In genomic region chr6:163333038-163333437, GRCh38 we compare ENCODE assay signal across 25 cellular contexts.
"Had no signal": no experiment of that assay in that cellular context is flagged by ENCODE, and none has a peak within 500 bp of the region (broad histone marks: within the 10 kb centered on the region; RNA-seq: fewer than 3 reads in every experiment).

No MANE protein-coding gene starts in this region.

- H3K27me3 ChIP-seq: esophagus squamous epithelium, right atrium auricular region, upper lobe of left lung had no signal

- H3K36me3 Mint-ChIP-seq: brain, mesothelial cell of epicardium had no signal

- DNase-seq: activated CD4-positive, alpha-beta memory T cell treated with anti-CD3 and anti-CD28 coated beads, Interleukin-2, amount 10 ng/mL, durations not matched to agents 7 days and 5 days; activated CD4-positive, alpha-beta T cell treated with anti-CD3 and anti-CD28 coated beads, Interleukin-2, amount 10 ng/mL, durations not matched to agents 24 days and 14 days; activated CD4-positive, CD25-positive, alpha-beta regulatory T cell treated with anti-CD3 and anti-CD28 coated beads, Interleukin-2, amount 50 U/mL, for 72 hours; activated CD8-positive, alpha-beta memory T cell treated with anti-CD3 and anti-CD28 coated beads, Interleukin-2, amount 50 U/mL, for 48 hours; activated gamma-delta T cell; activated naive CD4-positive, alpha-beta T cell treated with anti-CD3 and anti-CD28 coated beads, Interleukin-2, amount 50 U/mL, for 16 hours; activated T-cell treated with anti-CD3 and anti-CD28 coated beads, Interleukin-2, amount 50 U/mL, for 24 hours; amniotic stem cell; effector CD4-positive, alpha-beta T cell; esophagus squamous epithelium; glutamatergic neuron; left colon; naive B cell; nucleus accumbens; spleen; stimulated activated CD4-positive, alpha-beta T cell treated with anti-CD3 and anti-CD28 coated beads, Interleukin-2, amount 100 ng/mL, for 48 hours; stimulated activated naive CD4-positive, alpha-beta T cell treated with Interleukin-2 at 50 U/mL for 16 hours; T-helper 2 cell; upper lobe of left lung had no signal

- H3K9ac ChIP-seq: parathyroid adenoma had no signal

- H3K27me3 Mint-ChIP-seq: activated CD4-positive, alpha-beta memory T cell treated with anti-CD3 and anti-CD28 coated beads, Interleukin-2, amount 10 ng/mL, durations not matched to agents 7 days and 5 days had no signal

- H3K27ac ChIP-seq: epithelial cell of prostate, esophagus squamous epithelium, parathyroid adenoma, right atrium auricular region had no signal

- H3K4me3 ChIP-seq: esophagus squamous epithelium, right atrium auricular region, spleen, upper lobe of left lung had no signal

- H3K36me3 ChIP-seq: esophagus squamous epithelium, right atrium auricular region, spleen, upper lobe of left lung had no signal

- H3K27ac Mint-ChIP-seq: activated CD4-positive, alpha-beta memory T cell treated with anti-CD3 and anti-CD28 coated beads, Interleukin-2, amount 10 ng/mL, durations not matched to agents 7 days and 5 days; activated CD4-positive, alpha-beta T cell treated with anti-CD3 and anti-CD28 coated beads, Interleukin-2, amount 10 ng/mL, durations not matched to agents 24 days and 14 days; activated T-cell treated with anti-CD3 and anti-CD28 coated beads, Interleukin-2, amount 50 U/mL, for 24 hours; dendritic cell treated with granulocyte-macrophage colony-stimulating factor and Interleukin-4, amounts not matched to agents 40 ng/mL and 50 ng/mL, for 4 days; mesothelial cell of epicardium; naive B cell had no signal

- H3K4me1 Mint-ChIP-seq: activated CD4-positive, alpha-beta memory T cell treated with anti-CD3 and anti-CD28 coated beads, Interleukin-2, amount 10 ng/mL, durations not matched to agents 7 days and 5 days; activated CD4-positive, alpha-beta T cell treated with anti-CD3 and anti-CD28 coated beads, Interleukin-2, amount 10 ng/mL, durations not matched to agents 24 days and 14 days; mesothelial cell of epicardium had no signal

- H3K4me3 Mint-ChIP-seq: activated CD4-positive, alpha-beta memory T cell treated with anti-CD3 and anti-CD28 coated beads, Interleukin-2, amount 10 ng/mL, durations not matched to agents 7 days and 5 days; activated CD4-positive, alpha-beta T cell treated with anti-CD3 and anti-CD28 coated beads, Interleukin-2, amount 10 ng/mL, durations not matched to agents 24 days and 14 days; activated T-cell treated with anti-CD3 and anti-CD28 coated beads, Interleukin-2, amount 50 U/mL, for 24 hours; brain; dendritic cell treated with granulocyte-macrophage colony-stimulating factor and Interleukin-4, amounts not matched to agents 40 ng/mL and 50 ng/mL, for 4 days; mesothelial cell of epicardium; naive B cell had no signal

- H3K9me3 Mint-ChIP-seq: activated CD4-positive, alpha-beta memory T cell treated with anti-CD3 and anti-CD28 coated beads, Interleukin-2, amount 10 ng/mL, durations not matched to agents 7 days and 5 days; activated T-cell treated with anti-CD3 and anti-CD28 coated beads, Interleukin-2, amount 50 U/mL, for 24 hours; dendritic cell treated with granulocyte-macrophage colony-stimulating factor and Interleukin-4, amounts not matched to agents 40 ng/mL and 50 ng/mL, for 4 days; mesothelial cell of epicardium; naive B cell had no signal

- H3K4me1 ChIP-seq: parathyroid adenoma had no signal

- H3K9me3 ChIP-seq: esophagus squamous epithelium, right atrium auricular region, spleen, upper lobe of left lung had no signal
